21 cellular contexts compared by ENCODE assay signal in genomic region chr15:95761742-95762141, GRCh38.
DNase-seq lines count a peak whose midpoint lies in the region; ATAC-seq and TF ChIP-seq lines count a peak whose summit lies in the region.
"Had no signal": no experiment of that assay in that cellular context is flagged by ENCODE, and none has a peak within 500 bp of the region (broad histone marks: within the 10 kb centered on the region; RNA-seq: fewer than 3 reads in every experiment).

No MANE protein-coding gene starts in this region.

- WGBS in endodermal cell (ENCODE audit: insufficient coverage in 1 of 2, insufficient read length in 1 of 2), 2 experiments: 50 to 69% methylated on average over 5 to 7 of the region's 7 CpGs
- WGBS in tibial nerve, 2 donors: 37 to 38% methylated on average over 7 of the region's 7 CpGs

- H3K4me1 Mint-ChIP-seq in endodermal cell (peaks cover 25% of the 10 kb centered on the region), neural crest cell (peaks cover 53% of the 10 kb centered on the region)

- no peaks in the 10 kb centered on the region for H3K9me3 Mint-ChIP-seq in endodermal cell
- peaks cover 5% of the 10 kb centered on the region for H3K9me3 Mint-ChIP-seq in neural crest cell
- H3K9me3 Mint-ChIP-seq: CD8-positive, alpha-beta memory T cell; GM23338 had no signal

- H3K4me3 ChIP-seq in endodermal cell (ENCODE audit: low read length): no peak overlapping the region
- H3K4me3 ChIP-seq in tibial nerve: peak overlapping the region in 1 of 4 donors; percentile 32
- H3K4me3 ChIP-seq: BLaER1, GM23338 had no signal

- H3K27me3 ChIP-seq in endodermal cell (ENCODE audit: control insufficient read depth, insufficient read depth, low read length, poor library complexity, severe bottlenecking) (no peaks in the 10 kb centered on the region), tibial nerve (no peaks in the 10 kb centered on the region)
- H3K27me3 ChIP-seq: BLaER1 had no signal

- H3K36me3 Mint-ChIP-seq in endodermal cell (ENCODE audit: low read depth) (no peaks in the 10 kb centered on the region), neural crest cell (ENCODE audit: low read depth) (no peaks in the 10 kb centered on the region)
- H3K36me3 Mint-ChIP-seq: CD8-positive, alpha-beta memory T cell had no signal

- no peak overlapping the region for H3K4me3 Mint-ChIP-seq in endodermal cell
- peak overlapping the region; percentile 63 for H3K4me3 Mint-ChIP-seq in neural crest cell
- H3K4me3 Mint-ChIP-seq: CD8-positive, alpha-beta memory T cell; GM23338 had no signal

- intact Hi-C loops in left cardiac atrium (cut with DNase I): no loop called here
- intact Hi-C loops in cardiac septum (cut with DNase I): no loop called here

- DNase-seq in left cardiac atrium (no peak), cardiac septum (ENCODE audit: low spot score) (no peak), endodermal cell (no peak), neural crest cell (ENCODE audit: low read depth, low spot score) (peak; percentile 35), tibial nerve (ENCODE audit: low spot score in 2 of 2) (no peak), activated T-cell treated with anti-CD3 and anti-CD28 coated beads for 4 hours (no peak), NCI-H510A treated with DMSO at 0.1 percent for 48 hours (lab: John Stamatoyannopoulos, UW) (no peak)
- DNase-seq: 8988T; CD8-positive, alpha-beta memory T cell; DND-41; GDM1; KBM-7; MV-4-11; NCI-H1417; NCI-H187 treated with DMSO at 0.1 percent for 48 hours; NCI-H2171 treated with DMSO at 0.1 percent for 48 hours; NCI-H446 treated with DMSO at 0.1 percent for 48 hours; NCI-H774 had no signal

- TF ChIP-seq CTCF in endodermal cell (conservative IDR thresholded peaks at IDR 0.05) (no peak), neural crest cell (conservative IDR thresholded peaks at IDR 0.05) (no peak), tibial nerve (IDR thresholded peaks at IDR 0.05) (no peak)

- peak; percentile 51 to 70 for ATAC-seq in left cardiac atrium
- ATAC-seq in HG03457 (IDR thresholded peaks at IDR 0.05; ENCODE audit: unreplicated experiment): no peak
- ATAC-seq: GM23338 had no signal

- H3K27ac ChIP-seq in endodermal cell (ENCODE audit: low read depth, low read length) (peak overlapping the region; percentile 27), tibial nerve (peak overlapping the region in 3 of 4 donors; percentile 2 to 74 (median 67))
- H3K27ac ChIP-seq: BLaER1 had no signal

- TF ChIP-seq EP300 in tibial nerve (IDR thresholded peaks at IDR 0.05): no peak

- no peak overlapping the region for H3K9ac ChIP-seq in endodermal cell (ENCODE audit: extremely low read depth, low read length, poor library complexity, severe bottlenecking)
- H3K9ac ChIP-seq: BLaER1 had no signal

- H3K9me3 ChIP-seq in endodermal cell (ENCODE audit: control insufficient read depth, low read length): no peaks in the 10 kb centered on the region
- H3K9me3 ChIP-seq in tibial nerve: no peaks in the 10 kb centered on the region
- H3K9me3 ChIP-seq: BLaER1 had no signal

- no peaks in the 10 kb centered on the region for H3K36me3 ChIP-seq in endodermal cell (ENCODE audit: control insufficient read depth, insufficient read depth, low read length)
- no peaks in the 10 kb centered on the region for H3K36me3 ChIP-seq in tibial nerve
- H3K36me3 ChIP-seq: BLaER1 had no signal

- H3K27me3 Mint-ChIP-seq in endodermal cell (ENCODE audit: insufficient read depth) (peaks cover 8% of the 10 kb centered on the region), neural crest cell (ENCODE audit: low read depth) (no peaks in the 10 kb centered on the region)
- H3K27me3 Mint-ChIP-seq: CD8-positive, alpha-beta memory T cell had no signal

- H3K4me1 ChIP-seq in endodermal cell (ENCODE audit: control insufficient read depth, insufficient read depth, low read length) (peaks cover 9% of the 10 kb centered on the region), tibial nerve (peaks cover 0 to 17% (median 0%) of the 10 kb centered on the region in 4 donors)
- H3K4me1 ChIP-seq: BLaER1 had no signal

- H3K27ac Mint-ChIP-seq in endodermal cell: no peak overlapping the region
- peak overlapping the region; percentile 28 for H3K27ac Mint-ChIP-seq in neural crest cell (ENCODE audit: unreplicated experiment)
- H3K27ac Mint-ChIP-seq: CD8-positive, alpha-beta memory T cell; GM23338 had no signal

- no peak for TF ChIP-seq POLR2A in tibial nerve (IDR thresholded peaks at IDR 0.05)
